Comparison of ENCODE assay signal across 11 cellular contexts in the genomic region with DNA sequence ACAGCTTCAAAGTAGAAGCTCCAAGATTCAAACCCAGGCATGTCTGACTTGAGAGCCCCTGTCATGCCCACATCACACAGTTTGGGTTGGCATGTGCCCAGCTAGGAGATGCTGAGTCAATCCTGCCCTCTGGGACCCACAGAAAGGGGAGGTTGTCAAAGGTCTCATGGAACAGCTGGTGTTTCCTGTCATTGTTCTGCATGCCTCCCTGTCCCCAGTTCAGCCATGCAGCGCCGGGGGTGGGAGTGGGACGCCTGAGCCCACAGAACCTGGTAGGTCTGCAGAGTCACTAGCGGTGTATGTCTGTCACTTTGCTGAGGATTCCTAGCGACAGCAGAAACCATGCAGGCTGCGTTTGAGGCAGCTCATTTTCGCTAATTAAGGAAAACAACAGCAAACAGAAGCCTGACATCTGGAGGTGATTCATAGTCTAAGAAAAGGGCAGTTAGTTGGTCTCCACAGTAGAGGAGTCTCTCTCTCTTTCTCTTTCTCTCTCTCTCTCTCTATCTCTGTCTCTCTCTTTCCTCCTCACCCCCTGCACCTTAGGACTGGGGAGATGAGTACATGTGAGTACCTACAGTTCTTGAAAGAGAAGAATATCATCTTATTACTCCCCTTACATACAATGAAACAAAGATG. TPM values are rescaled to one million over a fixed set of nuclear protein-coding genes. Genes with fewer than 3 reads are reported as not detected.
DNase-seq lines count a peak whose midpoint lies in the region; ATAC-seq and TF ChIP-seq lines count a peak whose summit lies in the region.
"Had no signal": no experiment of that assay in that cellular context is flagged by ENCODE, and none has a peak within 500 bp of the region (broad histone marks: within the 10 kb centered on the region; RNA-seq: fewer than 3 reads in every experiment).

No MANE protein-coding gene starts in this region.

- H3K27me3 ChIP-seq in ACC112 (ENCODE audit: insufficient read depth, low read length) (no peaks in the 10 kb centered on the region; the same call in 1 of the 2 replicates), mesenchymal stem cell (ENCODE audit: control insufficient read depth in 1 of 2, insufficient read depth in 1 of 2, low read length in 2 of 2) (peaks cover 0 to 11% of the 10 kb centered on the region in 2 experiments)
- H3K27me3 ChIP-seq: testis had no signal

- H2BK120ac ChIP-seq in mesenchymal stem cell (ENCODE audit: low read depth, low read length) = no peak overlapping the region

- H3K23ac ChIP-seq in mesenchymal stem cell (ENCODE audit: low read length in 2 of 2) = no peak overlapping the region

- no peak for TF ChIP-seq CTCF in GM10266 (IDR thresholded peaks at IDR 0.05; ENCODE audit: control insufficient read depth, insufficient read depth, low read depth, missing control alignments)

- no peaks in the 10 kb centered on the region for H3K79me2 ChIP-seq in ACC112 (ENCODE audit: control insufficient read depth, insufficient read depth, low read length, unreplicated experiment)

- H2BK12ac ChIP-seq in mesenchymal stem cell (ENCODE audit: low read length in 2 of 2) = no peak overlapping the region

- H3K9ac ChIP-seq in mesenchymal stem cell (ENCODE audit: low read length) = no peak overlapping the region

- no peak overlapping the region for H2AK5ac ChIP-seq in mesenchymal stem cell (ENCODE audit: low read length, severe bottlenecking)

- H2AFZ ChIP-seq in ACC112 (ENCODE audit: low read length, unreplicated experiment) = no peak overlapping the region
- peak overlapping the region; percentile 42 for H2AFZ ChIP-seq in mesenchymal stem cell (ENCODE audit: low read depth, low read length)

- no peak for ATAC-seq in GM21576 (IDR thresholded peaks at IDR 0.05; ENCODE audit: unreplicated experiment)
- ATAC-seq: CD8-positive, alpha-beta T cell had no signal

- H3K27ac ChIP-seq in ACC112 (ENCODE audit: low read depth, low read length) = no peak overlapping the region
- H3K27ac ChIP-seq in mesenchymal stem cell (ENCODE audit: low read length, poor library complexity, severe bottlenecking) = no peak overlapping the region
- H3K27ac ChIP-seq: testis had no signal

- H3K4me1 ChIP-seq in ACC112 (ENCODE audit: control insufficient read depth, insufficient read depth, low read length, unreplicated experiment) (peaks cover 30% of the 10 kb centered on the region), mesenchymal stem cell (ENCODE audit: control insufficient read depth, insufficient read depth, low read depth, low read length) (no peaks in the 10 kb centered on the region)
- H3K4me1 ChIP-seq: testis had no signal

- no peaks in the 10 kb centered on the region for H3K79me1 ChIP-seq in mesenchymal stem cell (replicated peaks; ENCODE audit: low read length, poor library complexity, severe bottlenecking)

- H4K91ac ChIP-seq in mesenchymal stem cell (ENCODE audit: low read length) = no peak overlapping the region

- H4K8ac ChIP-seq in mesenchymal stem cell (ENCODE audit: low read length) = no peak overlapping the region

- H3K18ac ChIP-seq in mesenchymal stem cell (ENCODE audit: low read depth in 1 of 2, low read length in 2 of 2) = no peak overlapping the region

- H3K4me3 ChIP-seq in ACC112 (ENCODE audit: low read depth, low read length) (0 out of 2 replicates have a peak overlapping the region, but pooled peaks have one; percentile 0), mesenchymal stem cell (ENCODE audit: insufficient read depth in 1 of 2, low read depth in 1 of 2, low read length in 2 of 2) (no peak overlapping the region)
- H3K4me3 ChIP-seq: testis had no signal

- H3K4ac ChIP-seq in mesenchymal stem cell (ENCODE audit: low read depth in 1 of 2, low read length in 2 of 2) = no peak overlapping the region

- H3K4me2 ChIP-seq in mesenchymal stem cell (ENCODE audit: low read length, poor library complexity, severe bottlenecking) = no peak overlapping the region

- no peak overlapping the region for H3K14ac ChIP-seq in mesenchymal stem cell (ENCODE audit: low read length in 2 of 2)

- H2BK15ac ChIP-seq in mesenchymal stem cell (ENCODE audit: low read depth, poor library complexity, severe bottlenecking) = no peak overlapping the region

- 63% methylated on average over 4 of the region's 7 CpGs for WGBS in mesenchymal stem cell

- no peak overlapping the region for H2BK5ac ChIP-seq in mesenchymal stem cell (ENCODE audit: low read depth, low read length, poor library complexity, severe bottlenecking)

- H3K36me3 ChIP-seq in ACC112 (ENCODE audit: insufficient read depth, low read length) (no peaks in the 10 kb centered on the region), mesenchymal stem cell (ENCODE audit: control insufficient read depth in 1 of 2, insufficient read depth in 2 of 2, low read depth in 1 of 2, low read length in 2 of 2) (no peaks in the 10 kb centered on the region)

- no peaks in the 10 kb centered on the region for H3K9me3 ChIP-seq in mesenchymal stem cell (ENCODE audit: control insufficient read depth, low read length)
- H3K9me3 ChIP-seq: testis had no signal

- peak; percentile 47 for DNase-seq in HT1080 (ENCODE audit: low read depth)
- peak in 2 of 3 experiments; percentile 22 to 29 for DNase-seq in activated CD8-positive, alpha-beta memory T cell treated with anti-CD3 and anti-CD28 coated beads for 48 hours (ENCODE audit: low read depth in 2 of 3, low spot score in 2 of 3)
- DNase-seq in mesenchymal stem cell = no peak
- no peak for DNase-seq in NCI-H1048 (lab: John Stamatoyannopoulos, UW)
- DNase-seq in GM10266 (ENCODE audit: extremely low spot score) = no peak
- DNase-seq in retina = no peak
- DNase-seq: CD8-positive, alpha-beta T cell; testis had no signal

RNA-seq across cellular contexts. Expression of gene CCL1, which starts 19.7 kb away (rescaled TPM):
- total RNA-seq in HT1080 (2014; rRNA removed; shearing (Covaris generic)) = not detected in 2 replicates
- polyA plus RNA-seq in HT1080 (2015; cell fraction: cytosol; rRNA removed) = not detected in 2 replicates
- not detected in 2 replicates for polyA plus RNA-seq in HT1080 (2015; cell fraction: nucleus; rRNA removed)
- polyA plus RNA-seq in mesenchymal stem cell (2013, experiment 1 of 2) = not detected
- polyA plus RNA-seq in mesenchymal stem cell (2013, experiment 2 of 2) = not detected
- total RNA-seq: CD8-positive, alpha-beta T cell had no signal
- polyA plus RNA-seq: keratinocyte had no signal

RNA-seq across cellular contexts. Expression of gene CCL13, which starts 26.4 kb away (rescaled TPM):
- total RNA-seq in HT1080 (2014; rRNA removed; shearing (Covaris generic)) = not detected in 2 replicates
- not detected in 2 replicates for polyA plus RNA-seq in HT1080 (2015; cell fraction: cytosol; rRNA removed)
- polyA plus RNA-seq in HT1080 (2015; cell fraction: nucleus; rRNA removed) = not detected in 2 replicates
- not detected for polyA plus RNA-seq in mesenchymal stem cell (2013, experiment 1 of 2)
- not detected for polyA plus RNA-seq in mesenchymal stem cell (2013, experiment 2 of 2)
- total RNA-seq: CD8-positive, alpha-beta T cell; testis had no signal
- polyA plus RNA-seq: keratinocyte had no signal

Comparison
In these comparisons a context has a peak if more than half of its experiments do, and no peak if none do; other contexts are left out.
1. DNase-seq: peak in HT1080 (single experiment) and activated CD8-positive, alpha-beta memory T cell treated with anti-CD3 and anti-CD28 coated beads for 48 hours (2 of 3); none in mesenchymal stem cell (single experiment), NCI-H1048 (single experiment), GM10266 (single experiment) and retina (single experiment).